23 cellular contexts compared by ENCODE assay signal in the genomic region with DNA sequence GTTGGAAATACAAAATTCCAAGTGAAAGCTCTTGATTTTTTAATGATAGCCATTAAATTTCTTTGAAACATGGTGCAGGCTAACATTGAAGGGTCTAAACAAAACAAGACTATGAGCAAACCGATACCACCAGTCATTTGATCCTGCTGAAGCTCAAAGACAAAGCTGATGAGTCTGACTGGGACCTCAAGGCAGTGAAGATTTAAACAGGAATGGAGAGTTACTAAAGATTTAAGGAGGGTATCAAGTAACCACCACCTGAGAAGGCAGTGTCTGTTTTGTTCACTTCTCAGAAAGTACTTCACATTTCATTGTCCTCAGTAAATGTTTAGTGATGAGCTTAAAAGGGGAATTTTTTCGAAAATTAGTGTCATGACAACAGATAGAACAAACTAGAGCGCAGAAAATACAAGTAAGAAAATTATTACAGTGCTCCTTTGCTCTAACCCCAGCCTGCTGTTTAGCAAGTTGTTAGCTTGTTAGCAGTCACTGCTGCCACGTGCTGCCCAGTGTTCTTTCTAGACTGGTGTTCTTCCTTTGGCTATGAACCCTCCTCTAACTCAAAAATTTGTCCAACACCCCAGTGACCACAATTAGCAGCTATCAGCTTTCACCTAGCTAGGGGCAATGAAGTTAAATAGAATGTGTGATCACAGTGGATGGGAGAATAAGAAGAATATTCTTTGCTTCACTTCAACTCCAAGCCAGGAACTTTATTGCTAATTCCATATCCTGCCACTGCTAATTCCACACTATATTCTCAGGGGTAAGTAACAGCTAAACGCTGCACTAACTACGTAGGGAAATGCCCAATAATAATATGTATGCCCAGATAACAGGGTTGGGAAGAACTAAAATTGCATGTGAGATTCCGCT.
"Had no signal": no experiment of that assay in that cellular context is flagged by ENCODE, and none has a peak within 500 bp of the region (broad histone marks: within the 10 kb centered on the region; RNA-seq: fewer than 3 reads in every experiment).

No MANE protein-coding gene starts in this region.

- H3K27ac ChIP-seq: right atrium auricular region, skin epidermis, suprapubic skin, transverse colon had no signal

- DNase-seq: activated CD4-positive, alpha-beta T cell treated with anti-CD3 and anti-CD28 coated beads for 48 hours; activated CD4-positive, CD25-positive, alpha-beta regulatory T cell; activated CD8-positive, alpha-beta T cell treated with anti-CD3 and anti-CD28 coated beads for 36 hours; activated naive CD4-positive, alpha-beta T cell treated with Interleukin-2 at 50 U/mL for 16 hours; activated naive CD8-positive, alpha-beta T cell treated with anti-CD3 and anti-CD28 coated beads, Interleukin-2, amount 10 ng/mL, durations not matched to agents 7 days and 5 days; activated T-cell treated with anti-CD3 and anti-CD28 coated beads, Interleukin-2, amount 50 U/mL, for 1 hour; amygdala; caudate nucleus; dorsolateral prefrontal cortex; left cardiac atrium; stimulated activated CD4-positive, alpha-beta T cell treated with anti-CD3 and anti-CD28 coated beads, Interleukin-15, amount 100 ng/mL, for 24 hours; stimulated activated CD4-positive, alpha-beta T cell treated with anti-CD3 and anti-CD28 coated beads, Interleukin-2, amount 100 ng/mL, for 48 hours; stimulated activated naive CD8-positive, alpha-beta T cell treated with anti-CD3 and anti-CD28 coated beads, Interleukin-15, amount 100 ng/mL, for 72 hours; T-helper 1 cell; T-helper 9 cell; transverse colon had no signal

- H3K9me3 Mint-ChIP-seq: activated CD8-positive, alpha-beta T cell treated with anti-CD3 and anti-CD28 coated beads for 36 hours; activated naive CD8-positive, alpha-beta T cell treated with anti-CD3 and anti-CD28 coated beads, Interleukin-2, amount 10 ng/mL, durations not matched to agents 7 days and 5 days; activated T-helper 2 cell treated with anti-CD3 and anti-CD28 coated beads, Interferon-gamma antibody, Interleukin-2, Interleukin-4, amounts not matched to agents 10 μg/mL and 5 μg/mL and 100 μg/mL, durations not matched to agents 14 hours and 24 hours and 36 hours; mesothelial cell of epicardium; stimulated activated naive CD8-positive, alpha-beta T cell treated with anti-CD3 and anti-CD28 coated beads, Interleukin-15, amount 100 ng/mL, for 72 hours had no signal

- H3K9me3 ChIP-seq: right atrium auricular region, suprapubic skin, transverse colon had no signal

- H3K4me3 Mint-ChIP-seq: activated CD8-positive, alpha-beta T cell treated with anti-CD3 and anti-CD28 coated beads for 36 hours; activated naive CD8-positive, alpha-beta T cell treated with anti-CD3 and anti-CD28 coated beads, Interleukin-2, amount 10 ng/mL, durations not matched to agents 7 days and 5 days; mesothelial cell of epicardium; stimulated activated naive CD8-positive, alpha-beta T cell treated with anti-CD3 and anti-CD28 coated beads, Interleukin-15, amount 100 ng/mL, for 72 hours had no signal

- ATAC-seq: activated CD8-positive, alpha-beta T cell treated with anti-CD3 and anti-CD28 coated beads for 36 hours; left cardiac atrium; stimulated activated naive CD8-positive, alpha-beta T cell treated with anti-CD3 and anti-CD28 coated beads, Interleukin-15, amount 100 ng/mL, for 72 hours had no signal

- H3K27ac Mint-ChIP-seq: activated CD8-positive, alpha-beta T cell treated with anti-CD3 and anti-CD28 coated beads for 36 hours; activated naive CD8-positive, alpha-beta T cell treated with anti-CD3 and anti-CD28 coated beads, Interleukin-2, amount 10 ng/mL, durations not matched to agents 7 days and 5 days; activated T-helper 2 cell treated with anti-CD3 and anti-CD28 coated beads, Interferon-gamma antibody, Interleukin-2, Interleukin-4, amounts not matched to agents 10 μg/mL and 5 μg/mL and 100 μg/mL, durations not matched to agents 14 hours and 24 hours and 36 hours; mesothelial cell of epicardium; progenitor cell of endocrine pancreas had no signal

- H3K36me3 ChIP-seq: transverse colon had no signal

- H3K4me3 ChIP-seq: dorsolateral prefrontal cortex, lung, right atrium auricular region, skin epidermis, suprapubic skin, transverse colon had no signal

- H3K27me3 ChIP-seq: dorsolateral prefrontal cortex, right atrium auricular region, suprapubic skin, transverse colon had no signal

- H3K27me3 Mint-ChIP-seq: activated CD8-positive, alpha-beta T cell treated with anti-CD3 and anti-CD28 coated beads for 36 hours; activated naive CD8-positive, alpha-beta T cell treated with anti-CD3 and anti-CD28 coated beads, Interleukin-2, amount 10 ng/mL, durations not matched to agents 7 days and 5 days; progenitor cell of endocrine pancreas; stimulated activated naive CD8-positive, alpha-beta T cell treated with anti-CD3 and anti-CD28 coated beads, Interleukin-15, amount 100 ng/mL, for 72 hours had no signal

- H3K4me1 ChIP-seq: suprapubic skin, transverse colon had no signal
